ENCODE assay signal across 9 cellular contexts in genomic region chr16:89949756-89950155, GRCh38. TPM values are rescaled to one million over a fixed set of nuclear protein-coding genes. Genes with fewer than 3 reads are reported as not detected.
DNase-seq lines count a peak whose midpoint lies in the region; ATAC-seq, FAIRE-seq and TF ChIP-seq lines count a peak whose summit lies in the region.
"Had no signal": no experiment of that assay in that cellular context is flagged by ENCODE, and none has a peak within 500 bp of the region (broad histone marks: within the 10 kb centered on the region; RNA-seq: fewer than 3 reads in every experiment).

No MANE protein-coding gene starts in this region.

- peak overlapping the region; percentile 85 to 98 (median 97) for H3K4me3 ChIP-seq in HepG2 (replicated peaks in 1 of 3; ENCODE audit: insufficient read depth in 1 of 3, low read depth in 2 of 3, low read length in 3 of 3)
- H3K4me3 ChIP-seq in right lobe of liver: peak overlapping the region in 1 of 3 donors; percentile 66
- H3K4me3 ChIP-seq in astrocyte of the spinal cord (ENCODE audit: low read depth, low read length): peak overlapping the region; percentile 60
- no peak overlapping the region for H3K4me3 ChIP-seq in mesendoderm (ENCODE audit: low read length)

- in situ Hi-C loops in HepG2 (cut with HindIII; ENCODE audit: extremely low pct_ligation_motif_present, low pct_unique_long_range_greater_than_20kb) (no loop called here), astrocyte of the spinal cord (cut with HindIII; ENCODE audit: low sequenced_read_pairs) (no loop called here)

- intact Hi-C loops in HepG2 (cut with micrococcal nuclease; ENCODE audit: unreplicated experiment): no loop called here
- intact Hi-C loops in right lobe of liver (cut with DNase I): no loop called here

- POLR2A ChIA-PET in HepG2 (lab: Yijun Ruan, JAX): interaction anchor here (1.8 to 4.2 kb wide), 2 partner anchors 24 to 28 kb away, joined by 9 to 46 read pairs; partner anchors contain the start of gene TUBB3

- H3K9ac ChIP-seq in HepG2 (ENCODE audit: insufficient read depth, low read depth, low read length) (peak overlapping the region; percentile 86), mesendoderm (ENCODE audit: low read length) (no peak overlapping the region)

- no peak overlapping the region for H2BK120ac ChIP-seq in mesendoderm (ENCODE audit: low read depth, low read length)

- no peaks in the 10 kb centered on the region for H4K20me1 ChIP-seq in HepG2 (ENCODE audit: insufficient read depth, low read length)

- BruUV-seq in HepG2 (replicated peaks; lab: Mats Ljungman, UMichigan): no TSS peak

- H4K8ac ChIP-seq in mesendoderm (ENCODE audit: low read depth, low read length): no peak overlapping the region

- H2AK5ac ChIP-seq in mesendoderm (ENCODE audit: low read length): no peak overlapping the region

- TF ChIP-seq RAD21 in HepG2 (CRISPR knock-in tag; IDR thresholded peaks at IDR 0.05): no peak

- H3K9me3 ChIP-seq in HepG2 (ENCODE audit: low read length) (no peaks in the 10 kb centered on the region), right lobe of liver (no peaks in the 10 kb centered on the region)

- TF ChIP-seq POLR2A in HepG2 (IDR thresholded peaks at IDR 0.05; ENCODE audit: insufficient read depth in 1 of 2, low read depth in 2 of 2, low read length in 2 of 2): no peak
- TF ChIP-seq POLR2A in right lobe of liver (IDR thresholded peaks at IDR 0.05): no peak

- H2BK15ac ChIP-seq in mesendoderm (replicated peaks; ENCODE audit: low read depth): no peak overlapping the region

- no peak overlapping the region for H2AFZ ChIP-seq in HepG2 (ENCODE audit: low read length)

- CTCF ChIA-PET in HepG2 (lab: Yijun Ruan, JAX; ENCODE audit: low intra/inter-chr PET ratio, low total read pairs): no interaction called here

- no peak for DNase-seq in HepG2 (ENCODE audit: low spot score)
- no peak for DNase-seq in right lobe of liver
- DNase-seq in astrocyte of the spinal cord (ENCODE audit: low read depth, low spot score): no peak
- DNase-seq in mesendoderm: no peak
- DNase-seq in stimulated activated CD4-positive, alpha-beta T cell treated with anti-CD3 and anti-CD28 coated beads, Interleukin-2, amount 100 ng/mL, for 48 hours: no peak
- DNase-seq in NCI-H82 (lab: John Stamatoyannopoulos, UW): no peak
- DNase-seq: left colon had no signal

- peaks cover under 1 to 4% of the 10 kb centered on the region in 2 experiments; a peak in 2 of 5 replicates for H3K36me3 ChIP-seq in HepG2 (replicated peaks in 1 of 2; ENCODE audit: control insufficient read depth in 1 of 2, insufficient read depth in 2 of 2, low read length in 2 of 2)
- no peaks in the 10 kb centered on the region for H3K36me3 ChIP-seq in right lobe of liver
- H3K36me3 ChIP-seq in mesendoderm (ENCODE audit: control insufficient read depth, insufficient read depth, low read length): no peaks in the 10 kb centered on the region

- no peaks in the 10 kb centered on the region for H3K79me1 ChIP-seq in mesendoderm (ENCODE audit: low read length)

- H3K27ac ChIP-seq in HepG2 (ENCODE audit: extremely low read length, insufficient read depth, low read length) (no peak overlapping the region), right lobe of liver (no peak overlapping the region), mesendoderm (ENCODE audit: low read depth, low read length) (no peak overlapping the region)

- no peak overlapping the region for H2BK5ac ChIP-seq in mesendoderm (ENCODE audit: low read length)

- no peak overlapping the region for H4K5ac ChIP-seq in mesendoderm (ENCODE audit: low read length)

- H3K27me3 ChIP-seq in HepG2 (ENCODE audit: control insufficient read depth in 1 of 2, insufficient read depth in 2 of 2, low read length in 2 of 2) (peaks cover 0 to 11% of the 10 kb centered on the region in 2 experiments; a peak in 3 of 5 replicates), right lobe of liver (no peaks in the 10 kb centered on the region), mesendoderm (ENCODE audit: insufficient read depth, low read length, poor library complexity) (no peaks in the 10 kb centered on the region)

- H3K23ac ChIP-seq in mesendoderm (ENCODE audit: low read length): no peak overlapping the region

- WGBS in HepG2 (ENCODE audit: low lambda C conversion rate): 70% methylated on average over 9 of the region's 12 CpGs
- 100% methylated on average over 1 of the region's 12 CpGs for WGBS in right lobe of liver (ENCODE audit: insufficient coverage, low coverage, low lambda C conversion rate, missing lambda C conversion rate)
- no CpG with 5 or more reads among the region's 12 CpGs for WGBS in mesendoderm (ENCODE audit: extremely low coverage, insufficient coverage, low lambda C conversion rate)

- no peak for FAIRE-seq in HepG2 (lab: Jason Lieb, UNC)

- H3K18ac ChIP-seq in mesendoderm (ENCODE audit: low read length): no peak overlapping the region

- no peak overlapping the region for H3K56ac ChIP-seq in mesendoderm (ENCODE audit: low read length)

- H3K4me1 ChIP-seq in HepG2 (ENCODE audit: insufficient read depth, low read length) (peaks cover 32% of the 10 kb centered on the region), right lobe of liver (peaks cover 0 to 13% (median 4%) of the 10 kb centered on the region in 4 donors), mesendoderm (ENCODE audit: control insufficient read depth, low read depth, low read length) (no peaks in the 10 kb centered on the region)

- H3K79me2 ChIP-seq in HepG2 (ENCODE audit: insufficient read depth, low read length): peaks cover 15% of the 10 kb centered on the region
- no peaks in the 10 kb centered on the region for H3K79me2 ChIP-seq in mesendoderm (ENCODE audit: control insufficient read depth, insufficient read depth, low read length)

- ATAC-seq in HepG2 (no peak), right lobe of liver (no peak), HG03432 (IDR thresholded peaks at IDR 0.05; ENCODE audit: unreplicated experiment) (no peak), GM19395 (IDR thresholded peaks at IDR 0.05; ENCODE audit: unreplicated experiment) (no peak)
- ATAC-seq: left colon had no signal

- no peak for TF ChIP-seq EP300 in HepG2 (IDR thresholded peaks at IDR 0.05; ENCODE audit: low read depth in 2 of 2, low read length in 2 of 2)
- no peak for TF ChIP-seq EP300 in HepG2 (CRISPR knock-in tag; IDR thresholded peaks at IDR 0.05; ENCODE audit: borderline replicate concordance)

- TF ChIP-seq CTCF in HepG2 (CRISPR knock-in tag; IDR thresholded peaks at IDR 0.05) (no peak), right lobe of liver (IDR thresholded peaks at IDR 0.05) (no peak), astrocyte of the spinal cord (IDR thresholded peaks at IDR 0.05; ENCODE audit: low read depth, low read length) (no peak)

- H3K4me2 ChIP-seq in HepG2 (ENCODE audit: low read depth, low read length) (peak overlapping the region; percentile 80), mesendoderm (ENCODE audit: low read length) (peak overlapping the region; percentile 61)

- no peak overlapping the region for H3K4ac ChIP-seq in mesendoderm (ENCODE audit: low read depth, low read length)

RNA-seq across cellular contexts. Expression of gene DEF8, which starts 1.2 kb away (rescaled TPM):
- total RNA-seq in HepG2 (2016; rRNA removed; fragmentation: Illumina TruSeq; extraction: Trizol) (98.5 and 107 TPM in 2 replicates), right lobe of liver (10 to 100 TPM; 16.7 to 44.1 (median 20.7) TPM)
- 134 and 176 TPM in 2 replicates for total RNA-seq in HepG2 (2016; cell fraction: cytosol; rRNA removed; fragmentation: Illumina TruSeq; extraction: Trizol; ENCODE audit: low read depth)
- total RNA-seq in HepG2 (2016; cell fraction: insoluble cytoplasmic fraction; rRNA removed; fragmentation: Illumina TruSeq; extraction: Trizol): 103 and 113 TPM in 2 replicates
- 127 and 160 TPM in 2 replicates for total RNA-seq in HepG2 (2016; cell fraction: membrane; rRNA removed; fragmentation: Illumina TruSeq; extraction: Trizol)
- total RNA-seq in HepG2 (2016; cell fraction: nucleus; rRNA removed; fragmentation: Illumina TruSeq; extraction: Trizol): 48.8 and 61.5 TPM in 2 replicates
- polyA plus RNA-seq in HepG2 (2011; rRNA removed): 98.2 and 108 TPM in 2 replicates
- polyA plus RNA-seq in HepG2 (2011; cell fraction: cytosol; rRNA removed): 100 and 138 TPM in 2 replicates
- polyA plus RNA-seq in HepG2 (2011; cell fraction: nucleus; rRNA removed): 490 and 545 TPM in 2 replicates
- 37.2 and 56.0 TPM in 2 replicates for polyA plus RNA-seq in HepG2 (2012)
- 170 and 205 TPM in 2 replicates for polyA plus RNA-seq in HepG2 (2016; cell fraction: cytosol; fragmentation: Illumina TruSeq; extraction: Trizol; ENCODE audit: low read depth)
- polyA plus RNA-seq in HepG2 (2016; cell fraction: insoluble cytoplasmic fraction; fragmentation: Illumina TruSeq; extraction: Trizol; ENCODE audit: low read depth): 116 and 132 TPM in 2 replicates
- 126 and 153 TPM in 2 replicates for polyA plus RNA-seq in HepG2 (2016; cell fraction: membrane; fragmentation: Illumina TruSeq; extraction: Trizol; ENCODE audit: low read depth)
- 123 and 136 TPM in 2 replicates for polyA plus RNA-seq in HepG2 (2016; cell fraction: nucleus; fragmentation: Illumina TruSeq; extraction: Trizol; ENCODE audit: insufficient read depth, low read depth)
- polyA minus RNA-seq in HepG2 (2011; rRNA and poly(A)+ RNA removed; ENCODE audit: low replicate concordance): 22.3 and 116 TPM in 2 replicates
- 31.8 and 36.4 TPM in 2 replicates for polyA minus RNA-seq in HepG2 (2011; cell fraction: cytosol; rRNA and poly(A)+ RNA removed)
- 46.0 and 51.1 TPM in 2 replicates for polyA minus RNA-seq in HepG2 (2011; cell fraction: nucleus; rRNA and poly(A)+ RNA removed)
- polyA plus RNA-seq in mesendoderm (2013, experiment 1 of 2): 43.6 TPM
- 44.8 TPM for polyA plus RNA-seq in mesendoderm (2013, experiment 2 of 2)

RNA-seq across cellular contexts. Expression of gene TUBB3, which starts 26.6 kb away (rescaled TPM):
- total RNA-seq in HepG2 (2016; rRNA removed; fragmentation: Illumina TruSeq; extraction: Trizol) (161 and 185 TPM in 2 replicates), right lobe of liver (under 1 TPM in 4 of 6 experiments, not detected in 2; 0.13 to 0.86 (median 0.36) TPM)
- 94.2 and 96.8 TPM in 2 replicates for total RNA-seq in HepG2 (2016; cell fraction: cytosol; rRNA removed; fragmentation: Illumina TruSeq; extraction: Trizol; ENCODE audit: low read depth)
- total RNA-seq in HepG2 (2016; cell fraction: insoluble cytoplasmic fraction; rRNA removed; fragmentation: Illumina TruSeq; extraction: Trizol): 145 and 195 TPM in 2 replicates
- 140 and 142 TPM in 2 replicates for total RNA-seq in HepG2 (2016; cell fraction: membrane; rRNA removed; fragmentation: Illumina TruSeq; extraction: Trizol)
- total RNA-seq in HepG2 (2016; cell fraction: nucleus; rRNA removed; fragmentation: Illumina TruSeq; extraction: Trizol): 81.3 and 94.7 TPM in 2 replicates
- 110 and 152 TPM in 2 replicates for polyA plus RNA-seq in HepG2 (2011; rRNA removed)
- 84.2 and 120 TPM in 2 replicates for polyA plus RNA-seq in HepG2 (2011; cell fraction: cytosol; rRNA removed)
- polyA plus RNA-seq in HepG2 (2011; cell fraction: nucleus; rRNA removed): 168 and 179 TPM in 2 replicates
- polyA plus RNA-seq in HepG2 (2012): 45.2 and 119 TPM in 2 replicates
- polyA plus RNA-seq in HepG2 (2016; cell fraction: cytosol; fragmentation: Illumina TruSeq; extraction: Trizol; ENCODE audit: low read depth): 63.1 and 64.3 TPM in 2 replicates
- polyA plus RNA-seq in HepG2 (2016; cell fraction: insoluble cytoplasmic fraction; fragmentation: Illumina TruSeq; extraction: Trizol; ENCODE audit: low read depth): 127 and 159 TPM in 2 replicates
- 87.3 and 99.0 TPM in 2 replicates for polyA plus RNA-seq in HepG2 (2016; cell fraction: membrane; fragmentation: Illumina TruSeq; extraction: Trizol; ENCODE audit: low read depth)
- 138 and 154 TPM in 2 replicates for polyA plus RNA-seq in HepG2 (2016; cell fraction: nucleus; fragmentation: Illumina TruSeq; extraction: Trizol; ENCODE audit: insufficient read depth, low read depth)
- 34.9 and 340 TPM in 2 replicates for polyA minus RNA-seq in HepG2 (2011; rRNA and poly(A)+ RNA removed; ENCODE audit: low replicate concordance)
- 99.4 and 107 TPM in 2 replicates for polyA minus RNA-seq in HepG2 (2011; cell fraction: cytosol; rRNA and poly(A)+ RNA removed)
- polyA minus RNA-seq in HepG2 (2011; cell fraction: nucleus; rRNA and poly(A)+ RNA removed): 34.8 and 42.6 TPM in 2 replicates
- 96.5 TPM for polyA plus RNA-seq in mesendoderm (2013, experiment 1 of 2)
- 103 TPM for polyA plus RNA-seq in mesendoderm (2013, experiment 2 of 2)

RNA-seq across cellular contexts. Expression of gene MC1R, which starts 31.1 kb away (rescaled TPM):
- total RNA-seq in HepG2 (2016; rRNA removed; fragmentation: Illumina TruSeq; extraction: Trizol) (7.2 and 9.1 TPM in 2 replicates), right lobe of liver (1 to 10 TPM in 2 of 6 experiments, under 1 TPM in 4; 0.31 to 1.6 (median 0.77) TPM)
- total RNA-seq in HepG2 (2016; cell fraction: cytosol; rRNA removed; fragmentation: Illumina TruSeq; extraction: Trizol; ENCODE audit: low read depth): 3.5 and 3.7 TPM in 2 replicates
- 8.1 and 8.7 TPM in 2 replicates for total RNA-seq in HepG2 (2016; cell fraction: insoluble cytoplasmic fraction; rRNA removed; fragmentation: Illumina TruSeq; extraction: Trizol)
- total RNA-seq in HepG2 (2016; cell fraction: membrane; rRNA removed; fragmentation: Illumina TruSeq; extraction: Trizol): 8.1 and 9.5 TPM in 2 replicates
- total RNA-seq in HepG2 (2016; cell fraction: nucleus; rRNA removed; fragmentation: Illumina TruSeq; extraction: Trizol): 7.2 and 7.7 TPM in 2 replicates
- polyA plus RNA-seq in HepG2 (2011; rRNA removed): 14.8 and 20.0 TPM in 2 replicates
- polyA plus RNA-seq in HepG2 (2011; cell fraction: cytosol; rRNA removed): 14.8 and 18.9 TPM in 2 replicates
- polyA plus RNA-seq in HepG2 (2011; cell fraction: nucleus; rRNA removed): 89.3 and 96.4 TPM in 2 replicates
- polyA plus RNA-seq in HepG2 (2012): 6.5 and 12.0 TPM in 2 replicates
- 2.9 and 3.1 TPM in 2 replicates for polyA plus RNA-seq in HepG2 (2016; cell fraction: cytosol; fragmentation: Illumina TruSeq; extraction: Trizol; ENCODE audit: low read depth)
- polyA plus RNA-seq in HepG2 (2016; cell fraction: insoluble cytoplasmic fraction; fragmentation: Illumina TruSeq; extraction: Trizol; ENCODE audit: low read depth): 6.7 and 7.1 TPM in 2 replicates
- polyA plus RNA-seq in HepG2 (2016; cell fraction: membrane; fragmentation: Illumina TruSeq; extraction: Trizol; ENCODE audit: low read depth): 6.5 and 7.5 TPM in 2 replicates
- polyA plus RNA-seq in HepG2 (2016; cell fraction: nucleus; fragmentation: Illumina TruSeq; extraction: Trizol; ENCODE audit: insufficient read depth, low read depth): 17.7 and 19.3 TPM in 2 replicates
- 23.7 and 30.7 TPM in 2 replicates for polyA minus RNA-seq in HepG2 (2011; rRNA and poly(A)+ RNA removed; ENCODE audit: low replicate concordance)
- 5.4 and 5.5 TPM in 2 replicates for polyA minus RNA-seq in HepG2 (2011; cell fraction: cytosol; rRNA and poly(A)+ RNA removed)
- polyA minus RNA-seq in HepG2 (2011; cell fraction: nucleus; rRNA and poly(A)+ RNA removed): 16.0 and 17.0 TPM in 2 replicates
- 1.2 TPM for polyA plus RNA-seq in mesendoderm (2013, experiment 1 of 2)
- polyA plus RNA-seq in mesendoderm (2013, experiment 2 of 2): 0.98 TPM

Comparison
In these comparisons a context has a peak if more than half of its experiments do, and no peak if none do; other contexts are left out.
1. RNA of gene TUBB3, which starts 26.6 kb away (total RNA-seq): 81.3 to 195 TPM in HepG2; 0.13 to 0.86 TPM in right lobe of liver; every median in the first group is over 10 times any median in the second.